Comparison of ENCODE assay signal across 13 cellular contexts in the genomic region with DNA sequence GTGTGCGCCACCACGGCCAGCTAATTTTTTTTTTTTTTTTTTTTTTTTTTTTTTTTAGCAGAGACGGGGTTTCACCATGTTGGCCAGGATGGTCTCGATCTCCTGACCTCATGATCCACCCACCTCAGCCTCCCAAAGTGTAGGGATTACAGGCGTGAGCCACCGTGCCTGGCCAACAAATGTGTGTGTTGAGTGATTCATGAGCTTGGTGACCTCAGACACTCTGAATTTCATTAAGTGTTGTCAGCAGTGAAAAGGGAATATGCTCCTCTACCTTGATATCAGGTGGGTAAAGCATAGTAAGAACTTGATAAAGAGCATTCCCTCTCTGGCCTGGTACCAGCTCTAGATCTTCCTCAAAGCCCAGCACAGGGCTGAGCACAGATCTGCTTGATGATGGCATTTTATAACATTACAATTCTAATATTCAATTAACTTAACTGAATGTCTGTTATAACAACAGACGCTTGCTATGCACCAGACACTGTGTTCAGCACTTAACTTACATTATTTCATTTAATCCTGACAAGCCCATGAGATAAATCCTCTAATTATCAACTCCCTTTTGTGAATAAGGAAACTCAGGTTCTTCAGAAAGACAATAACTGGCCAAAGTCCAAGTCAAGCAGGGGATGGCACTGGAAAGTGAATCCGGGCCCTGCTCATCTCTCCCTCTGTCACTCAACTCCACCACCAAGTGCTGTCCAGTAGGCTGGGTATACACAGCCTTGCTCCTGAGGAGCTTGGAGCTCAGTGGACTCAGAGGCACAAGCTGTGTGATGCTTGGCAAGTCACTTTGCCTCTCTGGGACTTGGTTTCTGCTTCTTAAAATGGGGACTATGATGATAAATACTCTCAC. TPM values are rescaled to one million over a fixed set of nuclear protein-coding genes. Genes with fewer than 3 reads are reported as not detected.
DNase-seq lines count a peak whose midpoint lies in the region; ATAC-seq and TF ChIP-seq lines count a peak whose summit lies in the region.
"Had no signal": no experiment of that assay in that cellular context is flagged by ENCODE, and none has a peak within 500 bp of the region (broad histone marks: within the 10 kb centered on the region; RNA-seq: fewer than 3 reads in every experiment).

No MANE protein-coding gene starts in this region.

- no peak overlapping the region for H3K23ac ChIP-seq in trophoblast cell (ENCODE audit: low read length)

- peaks cover 97% of the 10 kb centered on the region for H3K4me1 Mint-ChIP-seq in CD8-positive, alpha-beta T cell (ENCODE audit: low read depth)
- H3K4me1 Mint-ChIP-seq in central memory CD8-positive, alpha-beta T cell, result peaks cover 84% of the 10 kb centered on the region

- peaks cover 33% of the 10 kb centered on the region for H3K79me1 ChIP-seq in trophoblast cell (ENCODE audit: low read length)

- peak overlapping the region; percentile 35 for H3K4ac ChIP-seq in trophoblast cell (ENCODE audit: low read depth, low read length)

- H3K27me3 ChIP-seq in CD8-positive, alpha-beta T cell (ENCODE audit: insufficient read depth, low read length), result no peaks in the 10 kb centered on the region
- H3K27me3 ChIP-seq in PC-3 (ENCODE audit: low read length) (no peaks in the 10 kb centered on the region), trophoblast cell (ENCODE audit: insufficient read depth, low read length) (no peaks in the 10 kb centered on the region)

- no peaks in the 10 kb centered on the region for H3K9me3 ChIP-seq in CD8-positive, alpha-beta T cell (ENCODE audit: low read length)
- H3K9me3 ChIP-seq in PC-3 (ENCODE audit: low read length) (no peaks in the 10 kb centered on the region), trophoblast cell (ENCODE audit: insufficient read depth, low read depth, low read length) (no peaks in the 10 kb centered on the region)

- peak overlapping the region; percentile 21 for H3K18ac ChIP-seq in trophoblast cell (ENCODE audit: low read length)

- no peak overlapping the region for H2BK12ac ChIP-seq in trophoblast cell (ENCODE audit: low read length)

- H3K36me3 Mint-ChIP-seq in CD8-positive, alpha-beta T cell, result peaks cover 44% of the 10 kb centered on the region
- H3K36me3 Mint-ChIP-seq in central memory CD8-positive, alpha-beta T cell (ENCODE audit: insufficient read depth), result peaks cover 7% of the 10 kb centered on the region

- H4K8ac ChIP-seq in trophoblast cell (ENCODE audit: low read depth, low read length), result no peak overlapping the region

- H3K27ac ChIP-seq in CD8-positive, alpha-beta T cell (ENCODE audit: low read depth, low read length), result no peak overlapping the region
- H3K27ac ChIP-seq in PC-3 (ENCODE audit: low read length) (peak overlapping the region; percentile 35), trophoblast cell (ENCODE audit: low read depth, low read length) (peak overlapping the region; percentile 22)

- H3K9me2 ChIP-seq in PC-3 (replicated peaks; ENCODE audit: low read length), result no peaks in the 10 kb centered on the region

- H3F3A ChIP-seq in PC-3 (ENCODE audit: low read length, unreplicated experiment), result no peaks in the 10 kb centered on the region

- BruUV-seq in PC-3 (replicated peaks; lab: Mats Ljungman, UMichigan), result no TSS peak

- H3K4me2 ChIP-seq in PC-3 (ENCODE audit: low read length) (no peak overlapping the region), trophoblast cell (ENCODE audit: low read length) (no peak overlapping the region)

- H3K14ac ChIP-seq in trophoblast cell (ENCODE audit: low read length), result peak overlapping the region; percentile 3

- no peak overlapping the region for H2BK5ac ChIP-seq in trophoblast cell (ENCODE audit: low read depth, low read length, poor library complexity)

- H3K27me3 Mint-ChIP-seq in CD8-positive, alpha-beta T cell (ENCODE audit: low read depth), result no peaks in the 10 kb centered on the region
- no peaks in the 10 kb centered on the region for H3K27me3 Mint-ChIP-seq in central memory CD8-positive, alpha-beta T cell

- peak overlapping the region; percentile 23 for H3K4me3 Mint-ChIP-seq in CD8-positive, alpha-beta T cell
- H3K4me3 Mint-ChIP-seq in central memory CD8-positive, alpha-beta T cell, result no peak overlapping the region

- no peak overlapping the region for H2AK5ac ChIP-seq in trophoblast cell (ENCODE audit: low read length)

- no peaks in the 10 kb centered on the region for H4K20me1 ChIP-seq in PC-3 (ENCODE audit: low read length)

- no peaks in the 10 kb centered on the region for H3K36me3 ChIP-seq in CD8-positive, alpha-beta T cell (ENCODE audit: insufficient read depth, low read length)
- H3K36me3 ChIP-seq in PC-3 (ENCODE audit: low read depth, low read length) (no peaks in the 10 kb centered on the region), trophoblast cell (ENCODE audit: control insufficient read depth in 1 of 2, insufficient read depth in 2 of 2, low read length in 2 of 2) (peaks cover 17 to 22% of the 10 kb centered on the region in 2 experiments)

- peak overlapping the region; percentile 79 for H3K27ac Mint-ChIP-seq in CD8-positive, alpha-beta T cell
- H3K27ac Mint-ChIP-seq in central memory CD8-positive, alpha-beta T cell (ENCODE audit: low read depth), result peak overlapping the region; percentile 92

- H3K9me3 Mint-ChIP-seq in CD8-positive, alpha-beta T cell, result no peaks in the 10 kb centered on the region
- H3K9me3 Mint-ChIP-seq in central memory CD8-positive, alpha-beta T cell, result no peaks in the 10 kb centered on the region

- H3K4me1 ChIP-seq in CD8-positive, alpha-beta T cell (ENCODE audit: insufficient read depth, low read length), result peaks cover 97% of the 10 kb centered on the region
- H3K4me1 ChIP-seq in PC-3 (ENCODE audit: insufficient read depth, low read length) (peaks cover 45% of the 10 kb centered on the region), trophoblast cell (ENCODE audit: control insufficient read depth in 1 of 2, insufficient read depth in 2 of 2, low read length in 2 of 2) (peaks cover 64 to 74% of the 10 kb centered on the region in 2 experiments)

- no CpG with 5 or more reads among the region's 8 CpGs for WGBS in trophoblast cell (ENCODE audit: extremely low coverage, insufficient coverage, insufficient read length)

- no peak for TF ChIP-seq CTCF in CD8-positive, alpha-beta T cell (IDR thresholded peaks at IDR 0.05)
- TF ChIP-seq CTCF in PC-3 (conservative IDR thresholded peaks at IDR 0.05; ENCODE audit: low read depth, low read length), result no peak

- peaks cover 59% of the 10 kb centered on the region for H3K79me2 ChIP-seq in PC-3 (ENCODE audit: low read length)
- peaks cover 23% of the 10 kb centered on the region for H3K79me2 ChIP-seq in trophoblast cell (ENCODE audit: control insufficient read depth, insufficient read depth, low read length, poor library complexity)

- H3K9ac ChIP-seq in PC-3 (ENCODE audit: low read length) (no peak overlapping the region), trophoblast cell (ENCODE audit: low read length) (no peak overlapping the region)

- POLR2A ChIA-PET in CD8-positive, alpha-beta T cell (lab: Charles Lee), result interaction anchor here (0.8 to 11.2 kb wide), 5 partner anchors 7 to 24 kb away, joined by 3 to 184 read pairs (median 12); partner anchors contain the start of genes CASTOR1 and TBC1D10A
- POLR2A ChIA-PET in PC-3 (lab: Charles Lee; ENCODE audit: unreplicated experiment), result interaction anchor here (0.7 kb wide), 1 partner anchor 986 kb away, joined by 31 read pairs; no protein-coding TSS in a partner anchor

- CTCF ChIA-PET in CD8-positive, alpha-beta T cell (lab: Charles Lee), result interaction anchor here (1.3 to 3.7 kb wide), 4 partner anchors 10 to 74 kb away, joined by 4 to 24 read pairs (median 10); partner anchors contain the start of genes CASTOR1 and RNF215
- CTCF ChIA-PET in PC-3 (lab: Charles Lee), result no interaction called here

- H2BK120ac ChIP-seq in trophoblast cell (ENCODE audit: insufficient read depth, low read length, poor library complexity), result peak overlapping the region; percentile 2

- H4K12ac ChIP-seq in trophoblast cell (ENCODE audit: low read depth, low read length), result no peak overlapping the region

- H4K91ac ChIP-seq in trophoblast cell (ENCODE audit: low read depth, low read length), result peak overlapping the region; percentile 8

- no peak overlapping the region for H3K4me3 ChIP-seq in CD8-positive, alpha-beta T cell (ENCODE audit: low read depth, low read length)
- no peak overlapping the region for H3K4me3 ChIP-seq in PC-3 (ENCODE audit: low read length)
- H3K4me3 ChIP-seq in trophoblast cell (ENCODE audit: low read depth, low read length), result no peak overlapping the region

- no peak for DNase-seq in CD8-positive, alpha-beta T cell
- DNase-seq in PC-3 (peak; percentile 49), trophoblast cell (peak in 1 of 2 donors; percentile 54), NCI-H2107 (lab: John Stamatoyannopoulos, UW) (no peak), midbrain (lab: John Stamatoyannopoulos, UW) (no peak)
- DNase-seq in central memory CD8-positive, alpha-beta T cell (ENCODE audit: low spot score in 2 of 2), result no peak
- no peak for DNase-seq in stimulated activated naive CD4-positive, alpha-beta T cell treated with Interleukin-2 at 50 U/mL for 16 hours (lab: John Stamatoyannopoulos, UW)
- DNase-seq: amniotic stem cell; COR-L47; effector CD8-positive, alpha-beta T cell; SHP77 treated with DMSO at 0.1 percent for 48 hours had no signal

- intact Hi-C loops in CD8-positive, alpha-beta T cell (cut with DNase I, micrococcal nuclease), result no loop called here
- intact Hi-C loops in PC-3 (cut with micrococcal nuclease), result no loop called here

- ATAC-seq in CD8-positive, alpha-beta T cell, result no peak
- no peak; the same call in 1 of the 2 replicates for ATAC-seq in PC-3
- no peak for ATAC-seq in central memory CD8-positive, alpha-beta T cell (replicated peaks; ENCODE audit: extremely low read depth, poor library complexity, severe bottlenecking)
- ATAC-seq in HG03439 (IDR thresholded peaks at IDR 0.05; ENCODE audit: unreplicated experiment), result no peak
- ATAC-seq: sciatic nerve had no signal

- H2AFZ ChIP-seq in PC-3 (ENCODE audit: low read length), result no peak overlapping the region
- no peak overlapping the region for H2AFZ ChIP-seq in trophoblast cell (ENCODE audit: insufficient read depth, low read length, poor library complexity)

RNA-seq across cellular contexts. Expression of gene TBC1D10A, which starts 13.0 kb away (rescaled TPM):
- 10 to 100 TPM; 77.5 to 87.3 TPM for total RNA-seq in CD8-positive, alpha-beta T cell
- 12.6 and 19.5 TPM in 2 replicates for total RNA-seq in PC-3 (2014; rRNA removed)
- 43.9 and 46.1 TPM in 2 replicates for polyA plus RNA-seq in trophoblast cell (2013)

RNA-seq across cellular contexts. Expression of gene CASTOR1, which starts 24.5 kb away (rescaled TPM):
- 10 to 100 TPM; 17.2 to 21.9 TPM for total RNA-seq in CD8-positive, alpha-beta T cell
- 4.2 and 6.1 TPM in 2 replicates for total RNA-seq in PC-3 (2014; rRNA removed)
- polyA plus RNA-seq in trophoblast cell (2013), result 41.1 and 44.2 TPM in 2 replicates

RNA-seq across cellular contexts. Expression of gene SF3A1, which starts 42.9 kb away (rescaled TPM):
- total RNA-seq in CD8-positive, alpha-beta T cell, result 100 to 1,000 TPM; 406 to 422 TPM
- total RNA-seq in PC-3 (2014; rRNA removed), result 59.2 and 69.3 TPM in 2 replicates
- 188 and 193 TPM in 2 replicates for polyA plus RNA-seq in trophoblast cell (2013)

RNA-seq across cellular contexts. Expression of gene CCDC157, which starts 43.1 kb away (rescaled TPM):
- 10 to 100 TPM in 1 of 2 experiments, 1 to 10 TPM in 1; 8.7 to 11.7 TPM for total RNA-seq in CD8-positive, alpha-beta T cell
- total RNA-seq in PC-3 (2014; rRNA removed), result 1.5 and 3.5 TPM in 2 replicates
- polyA plus RNA-seq in trophoblast cell (2013), result 1.8 and 2.1 TPM in 2 replicates

RNA-seq across cellular contexts. Expression of gene OSM, which starts 47.1 kb away (rescaled TPM):
- total RNA-seq in CD8-positive, alpha-beta T cell, result 10 to 100 TPM; 26.1 to 26.5 TPM
- not detected in 2 replicates for total RNA-seq in PC-3 (2014; rRNA removed)
- polyA plus RNA-seq in trophoblast cell (2013), result 0.19 and 0.25 TPM in 2 replicates
